In genomic region chr6:111777357-111777756, GRCh38 we compare ENCODE assay signal across 8 cellular contexts.
DNase-seq lines count a peak whose midpoint lies in the region; ATAC-seq and TF ChIP-seq lines count a peak whose summit lies in the region.

No MANE protein-coding gene starts in this region.

- CTCF ChIA-PET in CD4-positive, alpha-beta memory T cell (lab: Charles Lee; ENCODE audit: partially characterized antibody), result interaction anchor here (0.7 to 7.3 kb wide), 24 partner anchors 10 to 265 kb away, joined by 3 to 61 read pairs (median 5); partner anchors contain the start of gene FYN
- CTCF ChIA-PET in activated CD4-positive, alpha-beta memory T cell treated with anti-CD3 and anti-CD28 coated beads, Interleukin-2, amount 10 ng/mL, durations not matched to agents 7 days and 5 days (lab: Charles Lee), result interaction anchor here (0.6 to 6.4 kb wide), 20 partner anchors 9 to 518 kb away, joined by 3 to 52 read pairs (median 4); partner anchors contain the start of gene FYN
- CTCF ChIA-PET in RWPE1 (lab: Yijun Ruan, JAX), result interaction anchor here (0.6 kb wide), 1 partner anchor 15 kb away, joined by 3 read pairs; no protein-coding TSS in a partner anchor

- no peak overlapping the region for H3K4me2 ChIP-seq in mesenchymal stem cell (ENCODE audit: low read length, poor library complexity, severe bottlenecking)

- H3K9me3 Mint-ChIP-seq in CD4-positive, alpha-beta memory T cell, result no peaks in the 10 kb centered on the region
- no peaks in the 10 kb centered on the region for H3K9me3 Mint-ChIP-seq in activated CD4-positive, alpha-beta memory T cell treated with anti-CD3 and anti-CD28 coated beads, Interleukin-2, amount 10 ng/mL, durations not matched to agents 7 days and 5 days
- H3K9me3 Mint-ChIP-seq in stimulated activated naive CD8-positive, alpha-beta T cell treated with anti-CD3 and anti-CD28 coated beads, Interleukin-15, amount 100 ng/mL, for 72 hours, result no peaks in the 10 kb centered on the region

- H3K4ac ChIP-seq in mesenchymal stem cell (ENCODE audit: low read depth in 1 of 2, low read length in 2 of 2), result no peak overlapping the region

- no peak for TF ChIP-seq CTCF in Peyer's patch (IDR thresholded peaks at IDR 0.05)
- no peak for TF ChIP-seq CTCF in RWPE1 (conservative IDR thresholded peaks at IDR 0.05; ENCODE audit: low read depth)

- DNase-seq in CD4-positive, alpha-beta memory T cell, result peak in 3 of 5 donors; percentile 46 to 50 (median 48)
- DNase-seq in activated CD4-positive, alpha-beta memory T cell treated with anti-CD3 and anti-CD28 coated beads, Interleukin-2, amount 10 ng/mL, durations not matched to agents 7 days and 5 days, result no peak
- DNase-seq in mesenchymal stem cell, result no peak
- no peak for DNase-seq in Peyer's patch
- DNase-seq in NCI-H1930 (lab: John Stamatoyannopoulos, UW), result no peak
- no peak for DNase-seq in RWPE1 (ENCODE audit: low spot score)
- DNase-seq in stimulated activated naive CD8-positive, alpha-beta T cell treated with anti-CD3 and anti-CD28 coated beads, Interleukin-15, amount 100 ng/mL, for 72 hours, result no peak

- H3K4me3 Mint-ChIP-seq in CD4-positive, alpha-beta memory T cell, result peak overlapping the region; percentile 31 to 72 (median 62)
- no peak overlapping the region for H3K4me3 Mint-ChIP-seq in activated CD4-positive, alpha-beta memory T cell treated with anti-CD3 and anti-CD28 coated beads, Interleukin-2, amount 10 ng/mL, durations not matched to agents 7 days and 5 days
- no peak overlapping the region for H3K4me3 Mint-ChIP-seq in stimulated activated naive CD8-positive, alpha-beta T cell treated with anti-CD3 and anti-CD28 coated beads, Interleukin-15, amount 100 ng/mL, for 72 hours

- H2BK15ac ChIP-seq in mesenchymal stem cell (ENCODE audit: low read depth, poor library complexity, severe bottlenecking), result no peak overlapping the region

- H2BK120ac ChIP-seq in mesenchymal stem cell (ENCODE audit: low read depth, low read length), result no peak overlapping the region

- TF ChIP-seq POLR2A in Peyer's patch (IDR thresholded peaks at IDR 0.05), result no peak

- no peak overlapping the region for H2BK12ac ChIP-seq in mesenchymal stem cell (ENCODE audit: low read length in 2 of 2)

- no peak overlapping the region for H3K14ac ChIP-seq in mesenchymal stem cell (ENCODE audit: low read length in 2 of 2)

- ATAC-seq in GM21717 (IDR thresholded peaks at IDR 0.05; ENCODE audit: unreplicated experiment), result peak; percentile 49
- ATAC-seq in stimulated activated naive CD8-positive, alpha-beta T cell treated with anti-CD3 and anti-CD28 coated beads, Interleukin-15, amount 100 ng/mL, for 72 hours, result no peak

- H3K27me3 Mint-ChIP-seq in CD4-positive, alpha-beta memory T cell, result no peaks in the 10 kb centered on the region
- H3K27me3 Mint-ChIP-seq in activated CD4-positive, alpha-beta memory T cell treated with anti-CD3 and anti-CD28 coated beads, Interleukin-2, amount 10 ng/mL, durations not matched to agents 7 days and 5 days, result no peaks in the 10 kb centered on the region
- no peaks in the 10 kb centered on the region for H3K27me3 Mint-ChIP-seq in stimulated activated naive CD8-positive, alpha-beta T cell treated with anti-CD3 and anti-CD28 coated beads, Interleukin-15, amount 100 ng/mL, for 72 hours

- H2AK5ac ChIP-seq in mesenchymal stem cell (ENCODE audit: low read length, severe bottlenecking), result no peak overlapping the region

- no peak overlapping the region for H4K91ac ChIP-seq in mesenchymal stem cell (ENCODE audit: low read length)

- peak overlapping the region; percentile 43 for H3K9ac ChIP-seq in mesenchymal stem cell (ENCODE audit: low read length)

- H3K18ac ChIP-seq in mesenchymal stem cell (ENCODE audit: low read depth in 1 of 2, low read length in 2 of 2), result no peak overlapping the region

- no peaks in the 10 kb centered on the region for H3K9me3 ChIP-seq in CD4-positive, alpha-beta memory T cell (ENCODE audit: control insufficient read depth in 1 of 2, low read length in 2 of 2)
- H3K9me3 ChIP-seq in mesenchymal stem cell (ENCODE audit: control insufficient read depth, low read length) (no peaks in the 10 kb centered on the region), Peyer's patch (no peaks in the 10 kb centered on the region)

- peaks cover 16% of the 10 kb centered on the region for H3K79me1 ChIP-seq in mesenchymal stem cell (replicated peaks; ENCODE audit: low read length, poor library complexity, severe bottlenecking)

- H3K4me3 ChIP-seq in CD4-positive, alpha-beta memory T cell (ENCODE audit: low read length in 2 of 2), result no peak overlapping the region
- no peak overlapping the region for H3K4me3 ChIP-seq in mesenchymal stem cell (ENCODE audit: insufficient read depth in 1 of 2, low read depth in 1 of 2, low read length in 2 of 2)
- no peak overlapping the region for H3K4me3 ChIP-seq in Peyer's patch

- H3K27ac Mint-ChIP-seq in CD4-positive, alpha-beta memory T cell, result peak overlapping the region in 6 of 7 donors; percentile 76 to 94 (median 90)
- H3K27ac Mint-ChIP-seq in activated CD4-positive, alpha-beta memory T cell treated with anti-CD3 and anti-CD28 coated beads, Interleukin-2, amount 10 ng/mL, durations not matched to agents 7 days and 5 days, result peak overlapping the region; percentile 66
- H3K27ac Mint-ChIP-seq in stimulated activated naive CD8-positive, alpha-beta T cell treated with anti-CD3 and anti-CD28 coated beads, Interleukin-15, amount 100 ng/mL, for 72 hours, result peak overlapping the region in 1 of 2 donors; percentile 62

- peak overlapping the region; percentile 34 for H3K27ac ChIP-seq in CD4-positive, alpha-beta memory T cell (ENCODE audit: low read depth, low read length)
- H3K27ac ChIP-seq in mesenchymal stem cell (ENCODE audit: low read length, poor library complexity, severe bottlenecking) (no peak overlapping the region), Peyer's patch (peak overlapping the region in 2 of 4 donors; percentile 6 to 34), RWPE1 (no peak overlapping the region)

- H3K27me3 ChIP-seq in CD4-positive, alpha-beta memory T cell (ENCODE audit: insufficient read depth, low read length), result no peaks in the 10 kb centered on the region
- H3K27me3 ChIP-seq in mesenchymal stem cell (ENCODE audit: control insufficient read depth in 1 of 2, insufficient read depth in 1 of 2, low read length in 2 of 2), result no peaks in the 10 kb centered on the region
- no peaks in the 10 kb centered on the region for H3K27me3 ChIP-seq in Peyer's patch

- H3K36me3 ChIP-seq in CD4-positive, alpha-beta memory T cell (ENCODE audit: insufficient read depth, low read length), result no peaks in the 10 kb centered on the region
- H3K36me3 ChIP-seq in mesenchymal stem cell (ENCODE audit: control insufficient read depth in 1 of 2, insufficient read depth in 2 of 2, low read depth in 1 of 2, low read length in 2 of 2) (peaks cover 3 to 35% of the 10 kb centered on the region in 2 experiments), Peyer's patch (no peaks in the 10 kb centered on the region)

- peaks cover 7 to 38% of the 10 kb centered on the region in 2 donors for H3K36me3 Mint-ChIP-seq in CD4-positive, alpha-beta memory T cell
- H3K36me3 Mint-ChIP-seq in activated CD4-positive, alpha-beta memory T cell treated with anti-CD3 and anti-CD28 coated beads, Interleukin-2, amount 10 ng/mL, durations not matched to agents 7 days and 5 days (ENCODE audit: low read depth), result peaks cover 36% of the 10 kb centered on the region

- intact Hi-C loops in CD4-positive, alpha-beta memory T cell (cut with micrococcal nuclease), result loop anchor here (1.0 to 2.0 kb wide), 3 partner anchors 8 to 220 kb away; no protein-coding TSS in a partner anchor

- 98% methylated on average over 6 of the region's 6 CpGs for whole genome bisulfite sequencing in mesenchymal stem cell

- H4K8ac ChIP-seq in mesenchymal stem cell (ENCODE audit: low read length), result no peak overlapping the region

- no peak overlapping the region for H3K23ac ChIP-seq in mesenchymal stem cell (ENCODE audit: low read length in 2 of 2)

- no peak overlapping the region for H2AFZ ChIP-seq in mesenchymal stem cell (ENCODE audit: low read depth, low read length)

- no peak overlapping the region for H2BK5ac ChIP-seq in mesenchymal stem cell (ENCODE audit: low read depth, low read length, poor library complexity, severe bottlenecking)

- H3K4me1 ChIP-seq in CD4-positive, alpha-beta memory T cell (ENCODE audit: insufficient read depth, low read length), result peaks cover 90% of the 10 kb centered on the region
- H3K4me1 ChIP-seq in mesenchymal stem cell (ENCODE audit: control insufficient read depth, insufficient read depth, low read depth, low read length), result peaks cover 4% of the 10 kb centered on the region
- peaks cover 0 to 7% (median 0%) of the 10 kb centered on the region in 4 donors for H3K4me1 ChIP-seq in Peyer's patch

- POLR2A ChIA-PET in CD4-positive, alpha-beta memory T cell (lab: Charles Lee; ENCODE audit: partially characterized antibody), result interaction anchor here (0.9 to 12.2 kb wide), 9 partner anchors 9 to 207 kb away, joined by 3 to 159 read pairs (median 5); partner anchors contain the start of gene FYN
- POLR2A ChIA-PET in activated CD4-positive, alpha-beta memory T cell treated with anti-CD3 and anti-CD28 coated beads, Interleukin-2, amount 10 ng/mL, durations not matched to agents 7 days and 5 days (lab: Charles Lee), result interaction anchor here (0.6 to 9.6 kb wide), 11 partner anchors 10 to 215 kb away, joined by 3 to 92 read pairs (median 4); no protein-coding TSS in a partner anchor
- POLR2A ChIA-PET in RWPE1 (lab: Yijun Ruan, JAX; ENCODE audit: low non-redundant PET), result no interaction called here

- peaks cover 67 to 93% (median 79%) of the 10 kb centered on the region in 4 donors for H3K4me1 Mint-ChIP-seq in CD4-positive, alpha-beta memory T cell
- H3K4me1 Mint-ChIP-seq in activated CD4-positive, alpha-beta memory T cell treated with anti-CD3 and anti-CD28 coated beads, Interleukin-2, amount 10 ng/mL, durations not matched to agents 7 days and 5 days, result peaks cover 86% of the 10 kb centered on the region
- H3K4me1 Mint-ChIP-seq in stimulated activated naive CD8-positive, alpha-beta T cell treated with anti-CD3 and anti-CD28 coated beads, Interleukin-15, amount 100 ng/mL, for 72 hours, result peaks cover 88% of the 10 kb centered on the region

Comparison
In these comparisons a context has a peak if more than half of its experiments do, and no peak if none do; other contexts are left out.
1. DNase-seq: peak in CD4-positive, alpha-beta memory T cell (3 of 5); none in activated CD4-positive, alpha-beta memory T cell treated with anti-CD3 and anti-CD28 coated beads, Interleukin-2, amount 10 ng/mL, durations not matched to agents 7 days and 5 days (single experiment), mesenchymal stem cell (single experiment), Peyer's patch (0 of 3), NCI-H1930 (0 of 2), RWPE1 (single experiment) and stimulated activated naive CD8-positive, alpha-beta T cell treated with anti-CD3 and anti-CD28 coated beads, Interleukin-15, amount 100 ng/mL, for 72 hours (0 of 2).
2. H3K4me3 Mint-ChIP-seq: peak in CD4-positive, alpha-beta memory T cell (8 of 8); none in activated CD4-positive, alpha-beta memory T cell treated with anti-CD3 and anti-CD28 coated beads, Interleukin-2, amount 10 ng/mL, durations not matched to agents 7 days and 5 days (single experiment) and stimulated activated naive CD8-positive, alpha-beta T cell treated with anti-CD3 and anti-CD28 coated beads, Interleukin-15, amount 100 ng/mL, for 72 hours (0 of 2).